Comparison of ENCODE assay signal across 1 cellular context in genomic region chr10:17640331-17640816, GRCh38.
TF ChIP-seq lines count a peak whose summit lies in the region.

No MANE protein-coding gene starts in this region.

TF ChIP-seq in HepG2, 621 proteins besides CTCF, POLR2A, EP300 and RAD21:
- TF ChIP-seq ZNF264 (CRISPR knock-in tag; IDR thresholded peaks at IDR 0.05) (peak; percentile 99), KMT2A (CRISPR knock-in tag; IDR thresholded peaks at IDR 0.05) (no peak), NFAT5 (CRISPR knock-in tag; IDR thresholded peaks at IDR 0.05) (no peak), ZNF773 (CRISPR knock-in tag; IDR thresholded peaks at IDR 0.05; ENCODE audit: borderline replicate concordance) (no peak)
